27 cellular contexts compared by ENCODE assay signal in genomic region chr10:50855461-50855860, GRCh38. TPM values are rescaled to one million over a fixed set of nuclear protein-coding genes. Genes with fewer than 3 reads are reported as not detected.
"Had no signal": no experiment of that assay in that cellular context is flagged by ENCODE, and none has a peak within 500 bp of the region (broad histone marks: within the 10 kb centered on the region; RNA-seq: fewer than 3 reads in every experiment).

No MANE protein-coding gene starts in this region.

- FAIRE-seq: RCC 7860 had no signal

- H3K4me2 ChIP-seq: SK-N-SH had no signal

- H3K9me2 ChIP-seq: SK-N-SH had no signal

- H3K27me3 ChIP-seq: MG63 had no signal

- H3K27ac ChIP-seq: HL-60 had no signal

- H3K4me3 ChIP-seq: MG63 had no signal

- H3K9ac ChIP-seq: SK-N-SH had no signal

- ATAC-seq: T-cell had no signal

- H3K9me3 ChIP-seq: MG63, SK-N-SH had no signal

- DNase-seq: IMR-90; Karpas-422; KG1; MG63; NCI-H1092; NCI-H1105 treated with DMSO at 0.1 percent for 48 hours; NCI-H1417 treated with DMSO at 0.1 percent for 48 hours; NCI-H146; NCI-H1694 treated with DMSO at 0.1 percent for 48 hours; NCI-H1930; NCI-H2081; NCI-H2107; NCI-H2227 treated with DMSO at 0.1 percent for 48 hours; NCI-H524; NCI-H526 treated with DMSO at 0.1 percent for 48 hours; NCI-H748 treated with DMSO at 0.1 percent for 48 hours; NK-92 treated with Interleukin-12 subunit alpha and Interleukin-12 subunit beta, amount 100 ng/mL, for 24 hours; RPMI8226; SHP77; SK-N-SH; SW 1271; T-cell had no signal

- H3K36me3 ChIP-seq: MG63 had no signal

RNA-seq across cellular contexts. Expression of gene A1CF, which starts 30.0 kb away (rescaled TPM):
- total RNA-seq: IMR-90, NCI-H460, OCI-LY7, SK-MEL-5 had no signal
- polyA plus RNA-seq: IMR-90, SK-N-SH had no signal
